ENCODE assay signal across 10 cellular contexts in the genomic region with DNA sequence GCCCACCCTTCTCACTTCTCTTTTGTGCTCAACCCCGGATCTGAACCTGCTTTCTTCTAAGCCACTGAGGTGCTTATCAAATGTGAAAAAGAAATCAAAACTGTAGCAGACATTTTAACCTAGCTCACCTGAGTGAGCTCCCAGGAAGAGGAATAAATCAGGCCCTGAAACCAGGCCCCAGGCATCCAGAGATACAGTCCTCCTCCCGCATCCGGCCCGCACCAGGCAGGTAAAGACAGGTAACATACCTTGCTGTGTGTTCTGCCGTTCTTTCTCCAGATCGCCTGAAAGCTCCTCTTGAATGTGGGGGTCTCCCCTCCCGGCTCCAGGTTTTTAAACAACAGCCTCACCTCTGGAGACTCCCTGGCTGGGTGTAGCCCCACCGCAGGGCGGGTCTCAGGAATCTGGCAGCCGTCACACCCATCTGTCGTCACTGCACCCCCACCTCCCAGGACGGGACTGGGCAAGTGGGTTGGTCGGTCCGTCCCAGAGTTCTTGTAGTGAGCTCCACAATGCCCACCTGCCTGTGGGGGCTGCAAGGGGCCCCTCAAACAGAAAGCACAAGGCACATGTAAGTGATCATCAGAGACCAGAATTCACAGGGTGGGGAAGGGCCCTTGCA. TPM values are rescaled to one million over a fixed set of nuclear protein-coding genes. Genes with fewer than 3 reads are reported as not detected.
DNase-seq lines count a peak whose midpoint lies in the region; ATAC-seq, FAIRE-seq and TF ChIP-seq lines count a peak whose summit lies in the region.
"Had no signal": no experiment of that assay in that cellular context is flagged by ENCODE, and none has a peak within 500 bp of the region (broad histone marks: within the 10 kb centered on the region; RNA-seq: fewer than 3 reads in every experiment).

TSS of gene LAMB3 (minus strand) at position 305 of the 622 bp plus-strand sequence. CDS start 1,481 bp downstream, outside the sequence.

- H3K4me1 ChIP-seq in SJSA1 (replicated peaks) (peaks cover 65% of the 10 kb centered on the region), hepatocyte (ENCODE audit: insufficient read depth) (peaks cover 47% of the 10 kb centered on the region), small intestine (ENCODE audit: control insufficient read depth in 2 of 2, insufficient read depth in 1 of 2, low read depth in 1 of 2, low read length in 1 of 2) (peaks cover 22 to 23% of the 10 kb centered on the region in 2 donors)
- H3K4me1 ChIP-seq: parathyroid adenoma had no signal

- ATAC-seq in GM19467 (IDR thresholded peaks at IDR 0.05; ENCODE audit: unreplicated experiment) (no peak), GM19452 (IDR thresholded peaks at IDR 0.05; ENCODE audit: unreplicated experiment) (no peak)

- no peaks in the 10 kb centered on the region for H3K9me3 ChIP-seq in SJSA1 (replicated peaks)
- no peaks in the 10 kb centered on the region for H3K9me3 ChIP-seq in hepatocyte (ENCODE audit: low read depth)
- no peaks in the 10 kb centered on the region for H3K9me3 ChIP-seq in small intestine (ENCODE audit: control insufficient read depth, low read depth)

- no peaks in the 10 kb centered on the region for H4K20me1 ChIP-seq in hepatocyte (ENCODE audit: insufficient read depth, poor library complexity, severe bottlenecking)

- WGBS in hepatocyte (ENCODE audit: low lambda C conversion rate, missing lambda C conversion rate): 62% methylated on average over 14 of the region's 14 CpGs
- WGBS in small intestine, 3 donors: 16 to 58% (median 30%) methylated on average over 14 of the region's 14 CpGs

- FAIRE-seq in small intestine (lab: Jason Lieb, UNC): no peak

- peak within 1 kb of the TSS; percentile 70 for H3K4me2 ChIP-seq in hepatocyte

- H3K4me3 ChIP-seq in SJSA1 (no peak within 1 kb of the TSS), hepatocyte (peak within 1 kb of the TSS; percentile 27), small intestine (ENCODE audit: low read depth in 1 of 2, low read length in 2 of 2) (peak within 1 kb of the TSS in 1 of 2 donors; percentile 58)

- H3K27ac ChIP-seq in SJSA1: peak within 1 kb of the TSS; percentile 66
- peak within 1 kb of the TSS; percentile 97 for H3K27ac ChIP-seq in hepatocyte
- peak within 1 kb of the TSS; percentile 95 to 97 for H3K27ac ChIP-seq in small intestine (ENCODE audit: low read depth in 1 of 2, low read length in 1 of 2)
- H3K27ac ChIP-seq: parathyroid adenoma had no signal

- peak; percentile 65 for DNase-seq in DMS 273 (lab: John Stamatoyannopoulos, UW; ENCODE audit: unreplicated experiment)
- DNase-seq in DMS 273 treated with DMSO at 0.1 percent for 48 hours (lab: John Stamatoyannopoulos, UW): no peak
- no peak for DNase-seq in SJSA1 (ENCODE audit: low read depth in 1 of 2, low spot score in 2 of 2)
- DNase-seq in hepatocyte (ENCODE audit: low spot score): peak; percentile 73
- peak; percentile 90 for DNase-seq in small intestine
- no peak for DNase-seq in UCSD-AML1 (lab: John Stamatoyannopoulos, UW; ENCODE audit: unreplicated experiment)
- DNase-seq: KBM-7 had no signal

- peaks cover 31% of the 10 kb centered on the region for H3K79me2 ChIP-seq in hepatocyte
- H3K79me2 ChIP-seq: parathyroid adenoma had no signal

- H3K36me3 ChIP-seq in SJSA1 (no peaks in the 10 kb centered on the region), hepatocyte (replicated peaks; ENCODE audit: insufficient read depth, low read depth) (no peaks in the 10 kb centered on the region), small intestine (ENCODE audit: control insufficient read depth in 2 of 2, insufficient read depth in 2 of 2, low read length in 2 of 2) (peaks cover 0 to 2% of the 10 kb centered on the region in 2 donors)

- no peaks in the 10 kb centered on the region for H3K27me3 ChIP-seq in SJSA1 (replicated peaks)
- no peaks in the 10 kb centered on the region for H3K27me3 ChIP-seq in hepatocyte
- H3K27me3 ChIP-seq in small intestine (ENCODE audit: control insufficient read depth in 2 of 2, insufficient read depth in 2 of 2, low read length in 2 of 2): no peaks in the 10 kb centered on the region

- no peak within 1 kb of the TSS for H2AFZ ChIP-seq in hepatocyte
- H2AFZ ChIP-seq: parathyroid adenoma had no signal

- no peaks in the 10 kb centered on the region for H3K9me2 ChIP-seq in hepatocyte (replicated peaks; ENCODE audit: insufficient read depth)

- TF ChIP-seq CTCF in hepatocyte (IDR thresholded peaks at IDR 0.05; ENCODE audit: poor library complexity): no peak

RNA-seq across cellular contexts. Expression of gene LAMB3, which starts in this region (rescaled TPM):
- total RNA-seq in SJSA1 (2014; rRNA removed; shearing (Covaris generic)): 2.1 and 4.1 TPM in 2 replicates
- 63.7 and 76.9 TPM in 2 replicates for total RNA-seq in hepatocyte
- polyA plus RNA-seq in hepatocyte (48.8 and 55.9 TPM in 2 replicates), small intestine (10 to 100 TPM; 33.8 to 62.7 (median 36.5) TPM)

Comparison
In these comparisons a context has a peak if more than half of its experiments do, and no peak if none do; other contexts are left out.
1. RNA of gene LAMB3 (total RNA-seq): 63.7 to 76.9 TPM in hepatocyte; 2.1 to 4.1 TPM in SJSA1; every median in the first group is over 10 times any median in the second.
2. DNase-seq: peak in DMS 273 (single experiment), hepatocyte (single experiment) and small intestine (single experiment); none in DMS 273 treated with DMSO at 0.1 percent for 48 hours (single experiment), SJSA1 (0 of 2) and UCSD-AML1 (single experiment).
3. Peak in every context shown above with its lines, with median percentiles within 50 percentile points of each other: H3K27ac ChIP-seq.